In genomic region chr14:50828738-50829471, GRCh38 we compare ENCODE assay signal across 10 cellular contexts. TPM values are rescaled to one million over a fixed set of nuclear protein-coding genes. Genes with fewer than 3 reads are reported as not detected.
DNase-seq lines count a peak whose midpoint lies in the region; ATAC-seq, FAIRE-seq and TF ChIP-seq lines count a peak whose summit lies in the region.
"Had no signal": no experiment of that assay in that cellular context is flagged by ENCODE, and none has a peak within 500 bp of the region (broad histone marks: within the 10 kb centered on the region; RNA-seq: fewer than 3 reads in every experiment).

No MANE protein-coding gene starts in this region.

- no peaks in the 10 kb centered on the region for H3K9me2 ChIP-seq in SK-N-SH
- no peaks in the 10 kb centered on the region for H3K9me2 ChIP-seq in OCI-LY7 (ENCODE audit: insufficient read depth, low read length)

- H3K36me3 ChIP-seq in SK-N-SH (replicated peaks in 1 of 2; ENCODE audit: control insufficient read depth in 1 of 2, insufficient read depth in 2 of 2, low read length in 1 of 2) (peaks cover 3 to 9% of the 10 kb centered on the region in 2 experiments), OCI-LY7 (ENCODE audit: insufficient read depth, low read length) (peaks cover 30% of the 10 kb centered on the region), endothelial cell of umbilical vein (ENCODE audit: control insufficient read depth in 2 of 2, extremely low read depth in 1 of 2, insufficient read depth in 2 of 2, low read length in 2 of 2) (peaks cover 0 to 2% of the 10 kb centered on the region in 2 experiments), spleen (peaks cover 0 to 10% (median 3%) of the 10 kb centered on the region in 6 donors)

- no peak for FAIRE-seq in endothelial cell of umbilical vein (lab: Jason Lieb, UNC)

- H3K27ac ChIP-seq in SK-N-SH (ENCODE audit: low read depth in 2 of 2, low read length in 1 of 2) (no peak overlapping the region), OCI-LY7 (ENCODE audit: low read depth, low read length, poor library complexity, severe bottlenecking) (peak overlapping the region; percentile 74), endothelial cell of umbilical vein (ENCODE audit: insufficient read depth, low read depth, low read length) (no peak overlapping the region), spleen (peak overlapping the region in 6 of 8 donors; percentile 95 to 99 (median 98))

- dilution Hi-C loops in endothelial cell of umbilical vein (cut with MboI; ENCODE audit: extremely low pct_ligation_motif_present, low sequenced_read_pairs): no loop called here

- no peak overlapping the region for H2AFZ ChIP-seq in SK-N-SH (ENCODE audit: low read depth)
- H2AFZ ChIP-seq in OCI-LY7 (ENCODE audit: low read length): no peak overlapping the region
- no peak overlapping the region for H2AFZ ChIP-seq in endothelial cell of umbilical vein (ENCODE audit: low read depth, low read length)

- BruUV-seq in OCI-LY7 (replicated peaks; lab: Mats Ljungman, UMichigan) (TSS peak; percentile 34), endothelial cell of umbilical vein (replicated peaks; lab: Mats Ljungman, UMichigan) (TSS peak; percentile 14)

- H3K79me2 ChIP-seq in SK-N-SH (ENCODE audit: insufficient read depth) (peaks cover 64% of the 10 kb centered on the region), OCI-LY7 (ENCODE audit: insufficient read depth, low read depth, low read length) (peaks cover 63% of the 10 kb centered on the region), endothelial cell of umbilical vein (ENCODE audit: control insufficient read depth, insufficient read depth, low read length) (peaks cover 60% of the 10 kb centered on the region)

- 79% methylated on average over 10 of the region's 10 CpGs for WGBS in SK-N-SH (ENCODE audit: low lambda C conversion rate)
- WGBS in spleen, 5 donors: 46 to 61% (median 54%) methylated on average over 10 of the region's 10 CpGs

- no peak overlapping the region; the same call in 1 of the 2 replicates for H3K9ac ChIP-seq in SK-N-SH
- no peak overlapping the region for H3K9ac ChIP-seq in endothelial cell of umbilical vein (replicated peaks; ENCODE audit: extremely low read depth, insufficient read depth, low read length)

- no peak for TF ChIP-seq RAD21 in SK-N-SH (IDR thresholded peaks at IDR 0.05; ENCODE audit: low read length)

- POLR2A ChIA-PET in SK-N-SH (lab: Yijun Ruan, JAX) (interaction anchor here (1.0 kb wide), 1 partner anchor 266 kb away, joined by 4 read pairs; the partner anchor contains the start of gene TRIM9), OCI-LY7 (lab: Charles Lee) (interaction anchor here (0.6 to 18.3 kb wide), 14 partner anchors 8 to 80 kb away, joined by 3 to 404 read pairs (median 5); no protein-coding TSS in a partner anchor), endothelial cell of umbilical vein (lab: Charles Lee) (interaction anchor here (1.4 kb wide), 1 partner anchor 31 kb away, joined by 5 read pairs; no protein-coding TSS in a partner anchor)

- H3K4me2 ChIP-seq in SK-N-SH (peak overlapping the region; percentile 90), OCI-LY7 (ENCODE audit: low read length) (peak overlapping the region; percentile 96), endothelial cell of umbilical vein (ENCODE audit: insufficient read depth, low read length) (peak overlapping the region; percentile 63)

- no peak for TF ChIP-seq EP300 in SK-N-SH (IDR thresholded peaks at IDR 0.05; ENCODE audit: borderline replicate concordance in 1 of 2, low read depth in 1 of 2, low read length in 1 of 2)

- H3K9me1 ChIP-seq in endothelial cell of umbilical vein (replicated peaks; ENCODE audit: control insufficient read depth, extremely low read depth, insufficient read depth, low read length): no peaks in the 10 kb centered on the region

- H4K20me1 ChIP-seq in SK-N-SH (ENCODE audit: insufficient read depth) (peaks cover 63% of the 10 kb centered on the region), OCI-LY7 (ENCODE audit: insufficient read depth, low read length) (peaks cover 19% of the 10 kb centered on the region; the same call in 1 of the 2 replicates), endothelial cell of umbilical vein (replicated peaks; ENCODE audit: control insufficient read depth, extremely low read depth, insufficient read depth, low read length) (peaks cover 12% of the 10 kb centered on the region)

- intact Hi-C loops in OCI-LY7 (cut with micrococcal nuclease; ENCODE audit: unreplicated experiment): loop anchor here (10.0 kb wide), 1 partner anchor 1234 kb away; the partner anchor contains the start of gene LRR1
- intact Hi-C loops in endothelial cell of umbilical vein (cut with micrococcal nuclease): no loop called here
- intact Hi-C loops in spleen (cut with DNase I; ENCODE audit: low total_unique reads): no loop called here

- no peaks in the 10 kb centered on the region for H3F3A ChIP-seq in SK-N-SH (replicated peaks; ENCODE audit: insufficient read depth)

- H3K4me1 ChIP-seq in SK-N-SH (ENCODE audit: control insufficient read depth in 1 of 2, insufficient read depth in 2 of 2, low read depth in 1 of 2, low read length in 1 of 2): peaks cover 16 to 26% of the 10 kb centered on the region in 2 experiments; a peak in 3 of 4 replicates
- peaks cover 66% of the 10 kb centered on the region for H3K4me1 ChIP-seq in OCI-LY7 (ENCODE audit: insufficient read depth, low read length, poor library complexity, severe bottlenecking)
- H3K4me1 ChIP-seq in endothelial cell of umbilical vein (ENCODE audit: control insufficient read depth, extremely low read depth, insufficient read depth, low read length): peaks cover 20% of the 10 kb centered on the region
- H3K4me1 ChIP-seq in spleen: peaks cover 14 to 80% (median 62%) of the 10 kb centered on the region in 6 donors

- H3K9me3 ChIP-seq in SK-N-SH: no peaks in the 10 kb centered on the region
- H3K9me3 ChIP-seq in OCI-LY7 (ENCODE audit: low read length): no peaks in the 10 kb centered on the region
- H3K9me3 ChIP-seq in endothelial cell of umbilical vein (replicated peaks; ENCODE audit: control insufficient read depth, insufficient read depth, low read length): no peaks in the 10 kb centered on the region
- H3K9me3 ChIP-seq in spleen: no peaks in the 10 kb centered on the region

- H3K4me3 ChIP-seq in SK-N-SH (ENCODE audit: low read depth in 2 of 2, low read length in 1 of 2) (peak overlapping the region; percentile 71 to 80; a peak in 3 of 4 replicates), OCI-LY7 (ENCODE audit: low read depth, low read length, poor library complexity, severe bottlenecking) (peak overlapping the region; percentile 71), endothelial cell of umbilical vein (replicated peaks in 1 of 3; ENCODE audit: insufficient read depth in 1 of 3, low read depth in 1 of 3, low read length in 3 of 3) (peak overlapping the region in 1 of 3 experiments; percentile 56), spleen (peak overlapping the region in 7 of 8 donors; percentile 79 to 94 (median 90))

- TF ChIP-seq POLR2A in endothelial cell of umbilical vein (IDR thresholded peaks at IDR 0.05; ENCODE audit: low read depth, low read length): no peak
- no peak for TF ChIP-seq POLR2A in spleen (IDR thresholded peaks at IDR 0.05)

- CTCF ChIA-PET in SK-N-SH (lab: Yijun Ruan, JAX) (interaction anchor here (0.7 to 2.3 kb wide), 6 partner anchors 22 to 55 kb away, joined by 3 to 9 read pairs (median 3); no protein-coding TSS in a partner anchor), OCI-LY7 (lab: Charles Lee; ENCODE audit: unreplicated experiment) (interaction anchor here (0.9 to 2.7 kb wide), 5 partner anchors 17 to 37 kb away, joined by 3 to 11 read pairs (median 4); no protein-coding TSS in a partner anchor), endothelial cell of umbilical vein (lab: Charles Lee) (interaction anchor here (0.6 to 7.5 kb wide), 13 partner anchors 10 to 55 kb away, joined by 3 to 72 read pairs (median 3); no protein-coding TSS in a partner anchor)

- TF ChIP-seq CTCF in SK-N-SH (IDR thresholded peaks at IDR 0.05) (no peak; the same call in 1 of the 2 replicates), OCI-LY7 (conservative IDR thresholded peaks at IDR 0.05; ENCODE audit: low read length) (peak; percentile 49), endothelial cell of umbilical vein (IDR thresholded peaks at IDR 0.05; ENCODE audit: extremely low read depth in 1 of 2, insufficient read depth in 1 of 2, low read depth in 1 of 2, low read length in 2 of 2) (no peak), spleen (IDR thresholded peaks at IDR 0.05 in 8 of 11, conservative IDR thresholded peaks at IDR 0.05 in 3 of 11) (no peak)

- H3K27me3 ChIP-seq in SK-N-SH (ENCODE audit: insufficient read depth) (no peaks in the 10 kb centered on the region), endothelial cell of umbilical vein (ENCODE audit: control insufficient read depth in 2 of 2, insufficient read depth in 2 of 2, low read length in 2 of 2) (no peaks in the 10 kb centered on the region), spleen (replicated peaks in 1 of 7) (no peaks in the 10 kb centered on the region)

- DNase-seq in SK-N-SH (no peak), OCI-LY7 (ENCODE audit: low spot score) (no peak), endothelial cell of umbilical vein (ENCODE audit: low read depth, low spot score) (no peak), spleen (no peak), kidney glomerular epithelial cell (lab: John Stamatoyannopoulos, UW) (no peak), GM19240 (ENCODE audit: insufficient read length, low spot score) (no peak)
- DNase-seq in central memory CD4-positive, alpha-beta T cell: no peak
- DNase-seq: amniotic stem cell, trophoblast cell had no signal

- no peak for ATAC-seq in SK-N-SH treated with all-trans-retinoic acid at 6 μM for 48 hours

RNA-seq across cellular contexts. Expression of gene NIN, which starts 2.1 kb away (rescaled TPM):
- polyA plus RNA-seq in SK-N-SH (2012; rRNA removed): 10.0 and 11.8 TPM in 2 replicates
- polyA plus RNA-seq in SK-N-SH (2012; cell fraction: cytosol; rRNA removed): 13.9 and 15.0 TPM in 2 replicates
- 7.3 and 12.6 TPM in 2 replicates for polyA plus RNA-seq in SK-N-SH (2012; cell fraction: nucleus; rRNA removed)
- total RNA-seq in OCI-LY7 (2014; rRNA removed; shearing (Covaris generic)): 79.5 and 95.3 TPM in 2 replicates
- 157 and 189 TPM in 2 replicates for total RNA-seq in OCI-LY7 (2022)
- 68.2 and 76.3 TPM in 2 replicates for total RNA-seq in endothelial cell of umbilical vein
- polyA plus RNA-seq in endothelial cell of umbilical vein: 6.5 and 7.1 TPM in 2 replicates
- 11.8 and 14.1 TPM in 2 replicates for polyA plus RNA-seq in endothelial cell of umbilical vein (2011; cell fraction: cytosol; rRNA removed)
- 28.9 and 40.7 TPM in 2 replicates for polyA plus RNA-seq in endothelial cell of umbilical vein (2011; cell fraction: nucleus; rRNA removed)
- polyA plus RNA-seq in endothelial cell of umbilical vein (2012): 24.6 and 38.0 TPM in 2 replicates
- polyA minus RNA-seq in endothelial cell of umbilical vein: 67.2 and 81.4 TPM in 2 replicates
- 7.7 TPM for polyA minus RNA-seq in endothelial cell of umbilical vein (2011; cell fraction: cytosol; rRNA and poly(A)+ RNA removed)
- 57.7 and 69.8 TPM in 2 replicates for polyA minus RNA-seq in endothelial cell of umbilical vein (2011; cell fraction: nucleus; rRNA and poly(A)+ RNA removed)
- 100 to 1,000 TPM in 3 of 7 donors, 10 to 100 TPM in 4; 93.7 to 139 (median 99.8) TPM for total RNA-seq in spleen
- polyA plus RNA-seq in spleen: 10 to 100 TPM; 11.8 to 15.4 (median 15.1) TPM

RNA-seq across cellular contexts. Expression of gene ABHD12B, which starts 42.9 kb away (rescaled TPM):
- polyA plus RNA-seq in SK-N-SH (2012; rRNA removed) (not detected in 2 replicates), endothelial cell of umbilical vein (not detected in 2 replicates), spleen (not detected)
- not detected in 2 replicates for polyA plus RNA-seq in SK-N-SH (2012; cell fraction: cytosol; rRNA removed)
- polyA plus RNA-seq in SK-N-SH (2012; cell fraction: nucleus; rRNA removed): not detected in 2 replicates
- total RNA-seq in OCI-LY7 (2014; rRNA removed; shearing (Covaris generic)): 9.0 and 10.7 TPM in 2 replicates
- total RNA-seq in OCI-LY7 (2022) (6.8 and 13.1 TPM in 2 replicates), endothelial cell of umbilical vein (not detected in 2 replicates), spleen (not detected)
- polyA plus RNA-seq in endothelial cell of umbilical vein (2011; cell fraction: cytosol; rRNA removed): not detected in 2 replicates
- not detected in 2 replicates for polyA plus RNA-seq in endothelial cell of umbilical vein (2011; cell fraction: nucleus; rRNA removed)
- 0.19 TPM in 1 of 2 replicates, not detected in the other for polyA plus RNA-seq in endothelial cell of umbilical vein (2012)
- not detected in 2 replicates for polyA minus RNA-seq in endothelial cell of umbilical vein
- not detected for polyA minus RNA-seq in endothelial cell of umbilical vein (2011; cell fraction: cytosol; rRNA and poly(A)+ RNA removed)
- not detected in 2 replicates for polyA minus RNA-seq in endothelial cell of umbilical vein (2011; cell fraction: nucleus; rRNA and poly(A)+ RNA removed)

Comparison
In these comparisons a context has a peak if more than half of its experiments do, and no peak if none do; other contexts are left out.
1. H3K27ac ChIP-seq: peak in OCI-LY7 (single experiment) and spleen (6 of 8); none in SK-N-SH (0 of 2) and endothelial cell of umbilical vein (single experiment).
2. Peak in every context shown above with its lines, with median percentiles within 50 percentile points of each other: H3K4me2 ChIP-seq.